ENCODE assay signal across 1 cellular context in genomic region chr7:26864309-26865093, GRCh38.
TF ChIP-seq lines count a peak whose summit lies in the region.

A gene with protein sequence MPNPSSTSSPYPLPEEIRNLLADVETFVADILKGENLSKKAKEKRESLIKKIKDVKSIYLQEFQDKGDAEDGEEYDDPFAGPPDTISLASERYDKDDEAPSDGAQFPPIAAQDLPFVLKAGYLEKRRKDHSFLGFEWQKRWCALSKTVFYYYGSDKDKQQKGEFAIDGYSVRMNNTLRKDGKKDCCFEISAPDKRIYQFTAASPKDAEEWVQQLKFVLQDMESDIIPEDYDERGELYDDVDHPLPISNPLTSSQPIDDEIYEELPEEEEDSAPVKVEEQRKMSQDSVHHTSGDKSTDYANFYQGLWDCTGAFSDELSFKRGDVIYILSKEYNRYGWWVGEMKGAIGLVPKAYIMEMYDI (minus strand): TSS chr7:26864590. CDS start chr7:26864429, 161 bp downstream.

TF ChIP-seq in K562, 482 proteins besides CTCF, POLR2A, EP300 and RAD21 (continued from another document and continues in another):
- TF ChIP-seq ZNF318 (IDR thresholded peaks at IDR 0.05; ENCODE audit: borderline replicate concordance in 1 of 2, low read depth in 1 of 2), result no peak
- TF ChIP-seq ZFP36 (IDR thresholded peaks at IDR 0.05; ENCODE audit: low read depth, low read length, partially characterized antibody), result no peak
- peak; percentile 12; the same call in 1 of the 2 replicates for TF ChIP-seq KLF16 (IDR thresholded peaks at IDR 0.05)
- TF ChIP-seq, protein P1, sequence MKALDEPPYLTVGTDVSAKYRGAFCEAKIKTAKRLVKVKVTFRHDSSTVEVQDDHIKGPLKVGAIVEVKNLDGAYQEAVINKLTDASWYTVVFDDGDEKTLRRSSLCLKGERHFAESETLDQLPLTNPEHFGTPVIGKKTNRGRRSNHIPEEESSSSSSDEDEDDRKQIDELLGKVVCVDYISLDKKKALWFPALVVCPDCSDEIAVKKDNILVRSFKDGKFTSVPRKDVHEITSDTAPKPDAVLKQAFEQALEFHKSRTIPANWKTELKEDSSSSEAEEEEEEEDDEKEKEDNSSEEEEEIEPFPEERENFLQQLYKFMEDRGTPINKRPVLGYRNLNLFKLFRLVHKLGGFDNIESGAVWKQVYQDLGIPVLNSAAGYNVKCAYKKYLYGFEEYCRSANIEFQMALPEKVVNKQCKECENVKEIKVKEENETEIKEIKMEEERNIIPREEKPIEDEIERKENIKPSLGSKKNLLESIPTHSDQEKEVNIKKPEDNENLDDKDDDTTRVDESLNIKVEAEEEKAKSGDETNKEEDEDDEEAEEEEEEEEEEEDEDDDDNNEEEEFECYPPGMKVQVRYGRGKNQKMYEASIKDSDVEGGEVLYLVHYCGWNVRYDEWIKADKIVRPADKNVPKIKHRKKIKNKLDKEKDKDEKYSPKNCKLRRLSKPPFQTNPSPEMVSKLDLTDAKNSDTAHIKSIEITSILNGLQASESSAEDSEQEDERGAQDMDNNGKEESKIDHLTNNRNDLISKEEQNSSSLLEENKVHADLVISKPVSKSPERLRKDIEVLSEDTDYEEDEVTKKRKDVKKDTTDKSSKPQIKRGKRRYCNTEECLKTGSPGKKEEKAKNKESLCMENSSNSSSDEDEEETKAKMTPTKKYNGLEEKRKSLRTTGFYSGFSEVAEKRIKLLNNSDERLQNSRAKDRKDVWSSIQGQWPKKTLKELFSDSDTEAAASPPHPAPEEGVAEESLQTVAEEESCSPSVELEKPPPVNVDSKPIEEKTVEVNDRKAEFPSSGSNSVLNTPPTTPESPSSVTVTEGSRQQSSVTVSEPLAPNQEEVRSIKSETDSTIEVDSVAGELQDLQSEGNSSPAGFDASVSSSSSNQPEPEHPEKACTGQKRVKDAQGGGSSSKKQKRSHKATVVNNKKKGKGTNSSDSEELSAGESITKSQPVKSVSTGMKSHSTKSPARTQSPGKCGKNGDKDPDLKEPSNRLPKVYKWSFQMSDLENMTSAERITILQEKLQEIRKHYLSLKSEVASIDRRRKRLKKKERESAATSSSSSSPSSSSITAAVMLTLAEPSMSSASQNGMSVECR (CRISPR knock-in tag; IDR thresholded peaks at IDR 0.05), result no peak
- no peak for TF ChIP-seq GABPB2 (CRISPR knock-in tag; conservative IDR thresholded peaks at IDR 0.05)
- peak; percentile 79 for TF ChIP-seq VEZF1 (CRISPR knock-in tag; IDR thresholded peaks at IDR 0.05)
- no peak; a peak in 2 of 4 replicates for TF ChIP-seq MNT (conservative IDR thresholded peaks at IDR 0.05)
- no peak; the same call in none of the 2 replicates for TF ChIP-seq MYC (IDR thresholded peaks at IDR 0.05; ENCODE audit: low read depth, low read length)
- no peak for TF ChIP-seq MYC (CRISPR knock-in tag; IDR thresholded peaks at IDR 0.05; ENCODE audit: borderline replicate concordance, low read depth)
- no peak for TF ChIP-seq SAFB (IDR thresholded peaks at IDR 0.05; ENCODE audit: borderline replicate concordance, low read depth, low read length)
- peak; percentile 82 for TF ChIP-seq CXXC5 (CRISPR knock-in tag; IDR thresholded peaks at IDR 0.05)
- no peak for TF ChIP-seq ZZZ3 (IDR thresholded peaks at IDR 0.05)
- TF ChIP-seq ZC3H8 (IDR thresholded peaks at IDR 0.05), result no peak
- TF ChIP-seq HNRNPH1 (optimal IDR thresholded peaks at IDR 0.05; ENCODE audit: low read depth, low read length), result no peak
- no peak for TF ChIP-seq STAG1 (CRISPR knock-in tag; IDR thresholded peaks at IDR 0.05; ENCODE audit: borderline replicate concordance)
- no peak for TF ChIP-seq ZNF75A (CRISPR knock-in tag; IDR thresholded peaks at IDR 0.05)
- TF ChIP-seq EP400 (IDR thresholded peaks at IDR 0.05), result peak; percentile 81
- TF ChIP-seq, protein P2, sequence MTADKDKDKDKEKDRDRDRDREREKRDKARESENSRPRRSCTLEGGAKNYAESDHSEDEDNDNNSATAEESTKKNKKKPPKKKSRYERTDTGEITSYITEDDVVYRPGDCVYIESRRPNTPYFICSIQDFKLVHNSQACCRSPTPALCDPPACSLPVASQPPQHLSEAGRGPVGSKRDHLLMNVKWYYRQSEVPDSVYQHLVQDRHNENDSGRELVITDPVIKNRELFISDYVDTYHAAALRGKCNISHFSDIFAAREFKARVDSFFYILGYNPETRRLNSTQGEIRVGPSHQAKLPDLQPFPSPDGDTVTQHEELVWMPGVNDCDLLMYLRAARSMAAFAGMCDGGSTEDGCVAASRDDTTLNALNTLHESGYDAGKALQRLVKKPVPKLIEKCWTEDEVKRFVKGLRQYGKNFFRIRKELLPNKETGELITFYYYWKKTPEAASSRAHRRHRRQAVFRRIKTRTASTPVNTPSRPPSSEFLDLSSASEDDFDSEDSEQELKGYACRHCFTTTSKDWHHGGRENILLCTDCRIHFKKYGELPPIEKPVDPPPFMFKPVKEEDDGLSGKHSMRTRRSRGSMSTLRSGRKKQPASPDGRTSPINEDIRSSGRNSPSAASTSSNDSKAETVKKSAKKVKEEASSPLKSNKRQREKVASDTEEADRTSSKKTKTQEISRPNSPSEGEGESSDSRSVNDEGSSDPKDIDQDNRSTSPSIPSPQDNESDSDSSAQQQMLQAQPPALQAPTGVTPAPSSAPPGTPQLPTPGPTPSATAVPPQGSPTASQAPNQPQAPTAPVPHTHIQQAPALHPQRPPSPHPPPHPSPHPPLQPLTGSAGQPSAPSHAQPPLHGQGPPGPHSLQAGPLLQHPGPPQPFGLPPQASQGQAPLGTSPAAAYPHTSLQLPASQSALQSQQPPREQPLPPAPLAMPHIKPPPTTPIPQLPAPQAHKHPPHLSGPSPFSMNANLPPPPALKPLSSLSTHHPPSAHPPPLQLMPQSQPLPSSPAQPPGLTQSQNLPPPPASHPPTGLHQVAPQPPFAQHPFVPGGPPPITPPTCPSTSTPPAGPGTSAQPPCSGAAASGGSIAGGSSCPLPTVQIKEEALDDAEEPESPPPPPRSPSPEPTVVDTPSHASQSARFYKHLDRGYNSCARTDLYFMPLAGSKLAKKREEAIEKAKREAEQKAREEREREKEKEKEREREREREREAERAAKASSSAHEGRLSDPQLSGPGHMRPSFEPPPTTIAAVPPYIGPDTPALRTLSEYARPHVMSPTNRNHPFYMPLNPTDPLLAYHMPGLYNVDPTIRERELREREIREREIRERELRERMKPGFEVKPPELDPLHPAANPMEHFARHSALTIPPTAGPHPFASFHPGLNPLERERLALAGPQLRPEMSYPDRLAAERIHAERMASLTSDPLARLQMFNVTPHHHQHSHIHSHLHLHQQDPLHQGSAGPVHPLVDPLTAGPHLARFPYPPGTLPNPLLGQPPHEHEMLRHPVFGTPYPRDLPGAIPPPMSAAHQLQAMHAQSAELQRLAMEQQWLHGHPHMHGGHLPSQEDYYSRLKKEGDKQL (CRISPR knock-in tag; IDR thresholded peaks at IDR 0.05; ENCODE audit: borderline replicate concordance), result no peak
- TF ChIP-seq PURB (CRISPR knock-in tag; IDR thresholded peaks at IDR 0.05; ENCODE audit: low read depth), result no peak
- TF ChIP-seq, protein P3, sequence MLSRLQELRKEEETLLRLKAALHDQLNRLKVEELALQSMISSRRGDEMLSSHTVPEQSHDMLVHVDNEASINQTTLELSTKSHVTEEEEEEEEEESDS (CRISPR knock-in tag; IDR thresholded peaks at IDR 0.05), result no peak
- TF ChIP-seq, protein P4, sequence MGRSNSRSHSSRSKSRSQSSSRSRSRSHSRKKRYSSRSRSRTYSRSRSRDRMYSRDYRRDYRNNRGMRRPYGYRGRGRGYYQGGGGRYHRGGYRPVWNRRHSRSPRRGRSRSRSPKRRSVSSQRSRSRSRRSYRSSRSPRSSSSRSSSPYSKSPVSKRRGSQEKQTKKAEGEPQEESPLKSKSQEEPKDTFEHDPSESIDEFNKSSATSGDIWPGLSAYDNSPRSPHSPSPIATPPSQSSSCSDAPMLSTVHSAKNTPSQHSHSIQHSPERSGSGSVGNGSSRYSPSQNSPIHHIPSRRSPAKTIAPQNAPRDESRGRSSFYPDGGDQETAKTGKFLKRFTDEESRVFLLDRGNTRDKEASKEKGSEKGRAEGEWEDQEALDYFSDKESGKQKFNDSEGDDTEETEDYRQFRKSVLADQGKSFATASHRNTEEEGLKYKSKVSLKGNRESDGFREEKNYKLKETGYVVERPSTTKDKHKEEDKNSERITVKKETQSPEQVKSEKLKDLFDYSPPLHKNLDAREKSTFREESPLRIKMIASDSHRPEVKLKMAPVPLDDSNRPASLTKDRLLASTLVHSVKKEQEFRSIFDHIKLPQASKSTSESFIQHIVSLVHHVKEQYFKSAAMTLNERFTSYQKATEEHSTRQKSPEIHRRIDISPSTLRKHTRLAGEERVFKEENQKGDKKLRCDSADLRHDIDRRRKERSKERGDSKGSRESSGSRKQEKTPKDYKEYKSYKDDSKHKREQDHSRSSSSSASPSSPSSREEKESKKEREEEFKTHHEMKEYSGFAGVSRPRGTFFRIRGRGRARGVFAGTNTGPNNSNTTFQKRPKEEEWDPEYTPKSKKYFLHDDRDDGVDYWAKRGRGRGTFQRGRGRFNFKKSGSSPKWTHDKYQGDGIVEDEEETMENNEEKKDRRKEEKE (IDR thresholded peaks at IDR 0.05; ENCODE audit: borderline replicate concordance in 1 of 2, control insufficient read depth in 1 of 2, low read depth in 2 of 2, low read length in 1 of 2), result no peak
- no peak for TF ChIP-seq NFXL1 (CRISPR knock-in tag; IDR thresholded peaks at IDR 0.05)
- no peak for TF ChIP-seq SNRNP70 (optimal IDR thresholded peaks at IDR 0.05; ENCODE audit: low read depth, low read length)
- TF ChIP-seq CHCHD3 (CRISPR knock-in tag; IDR thresholded peaks at IDR 0.05), result peak; percentile 3; the same call in 1 of the 2 replicates
